ENCODE assay signal across 7 cellular contexts in the genomic region with DNA sequence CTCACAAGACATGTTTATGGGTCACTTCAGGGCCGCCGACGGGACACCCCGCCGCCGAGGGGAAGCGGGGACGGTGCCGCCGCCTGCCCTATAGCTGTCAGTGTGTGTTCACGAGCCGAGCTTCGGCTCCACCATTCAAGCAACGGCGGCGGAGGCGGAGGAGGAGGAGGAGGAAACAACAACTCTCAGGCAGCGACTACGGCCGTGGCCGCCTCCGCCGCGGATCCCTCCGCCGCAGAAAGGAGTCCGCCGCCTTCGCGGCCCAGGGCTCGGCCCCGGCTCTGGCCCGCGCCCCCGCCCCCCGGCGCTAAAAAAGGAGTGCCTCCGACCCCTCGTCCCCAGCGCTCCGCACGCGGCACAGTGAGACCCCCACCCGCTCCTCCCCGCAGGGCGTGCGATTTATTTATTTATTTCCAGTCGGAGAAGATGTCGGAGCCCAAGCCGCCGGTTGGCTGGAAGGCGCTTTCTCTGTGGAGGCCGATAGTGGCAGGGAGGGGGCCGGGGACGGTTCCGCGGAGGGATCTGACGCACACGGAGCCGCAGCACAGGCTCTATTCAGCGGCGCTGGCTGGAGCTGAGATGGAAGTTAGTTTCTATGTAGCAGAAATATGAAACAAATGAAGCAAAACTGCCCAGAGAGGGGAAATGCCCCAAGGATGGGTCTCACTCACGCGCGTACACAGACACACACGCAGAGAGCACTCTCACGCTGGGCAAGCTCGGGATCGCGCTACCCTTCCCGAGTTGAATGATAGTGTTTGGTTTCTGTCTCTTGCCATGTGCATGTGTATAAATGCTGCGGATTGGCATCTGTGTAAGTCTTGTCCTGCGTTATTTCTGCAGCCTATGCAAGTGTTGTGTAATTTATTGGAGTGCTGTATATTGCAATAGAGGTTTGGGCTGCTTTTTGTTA.
DNase-seq lines count a peak whose midpoint lies in the region; ATAC-seq and TF ChIP-seq lines count a peak whose summit lies in the region.

A gene (minus strand): TSS at position 198 of the 913 bp plus-strand sequence. CDS start 186 bp downstream, at position 12.

- ATAC-seq in GM18519 (IDR thresholded peaks at IDR 0.05; ENCODE audit: low FRiP score, unreplicated experiment) (peak; percentile 31), HG03045 (IDR thresholded peaks at IDR 0.05; ENCODE audit: unreplicated experiment) (peak; percentile 73)

- DNase-seq in NCI-H2081 treated with DMSO at 0.1 percent for 48 hours (lab: John Stamatoyannopoulos, UW) (peak; percentile 74), T1000 (lab: John Stamatoyannopoulos, UW) (peak; percentile 95), astrocyte of the hippocampus (ENCODE audit: low read depth, low spot score) (peak; percentile 98), hippocampal formation (lab: John Stamatoyannopoulos, UW) (peak; percentile 93 to 96), retinal pigment epithelial cell (ENCODE audit: low read depth) (peak; percentile 93)

- peak within 1 kb of the TSS; percentile 87 for H3K4me3 ChIP-seq in retinal pigment epithelial cell (ENCODE audit: low read length)

- no peak for TF ChIP-seq CTCF in retinal pigment epithelial cell (conservative IDR thresholded peaks at IDR 0.05; ENCODE audit: low read depth, low read length)

Comparison
In these comparisons a context has a peak if more than half of its experiments do, and no peak if none do; other contexts are left out.
1. Peak in every context shown above with its lines: DNase-seq, ATAC-seq and H3K4me3 ChIP-seq.